ENCODE assay signal across 34 cellular contexts in the genomic region with DNA sequence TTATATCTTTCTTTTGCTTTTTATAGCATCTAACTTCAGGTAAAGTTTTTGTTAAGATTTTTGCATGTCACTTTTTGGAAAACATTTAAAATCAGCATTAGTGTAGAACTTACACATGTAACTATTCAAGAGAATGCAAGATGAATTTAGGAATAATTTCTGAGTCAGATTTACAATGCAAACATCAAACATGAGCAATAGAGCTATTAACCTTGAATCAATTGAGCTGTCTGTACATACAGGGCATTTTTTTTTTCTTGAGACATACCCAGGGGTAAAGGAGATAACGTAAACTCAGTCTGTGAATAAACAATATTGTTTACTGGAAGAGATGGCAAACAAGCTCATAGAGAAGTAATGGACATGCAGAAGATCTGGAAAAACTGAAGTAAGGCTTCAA.
"Had no signal": no experiment of that assay in that cellular context is flagged by ENCODE, and none has a peak within 500 bp of the region (broad histone marks: within the 10 kb centered on the region; RNA-seq: fewer than 3 reads in every experiment).

No MANE protein-coding gene starts in this region.

- H3K27me3 ChIP-seq: MG63 had no signal

- DNase-seq: Karpas-422, Kasumi-1, MG63, MM.1S, MV-4-11, NCI-H1048, NCI-H1092, NCI-H1092 treated with DMSO at 0.1 percent for 48 hours, NCI-H1105, NCI-H1105 treated with DMSO at 0.1 percent for 48 hours, NCI-H1417, NCI-H1417 treated with DMSO at 0.1 percent for 48 hours, NCI-H1436, NCI-H1436 treated with DMSO at 0.1 percent for 48 hours, NCI-H146, NCI-H1694, NCI-H1694 treated with DMSO at 0.1 percent for 48 hours, NCI-H187, NCI-H187 treated with DMSO at 0.1 percent for 48 hours, NCI-H1930, NCI-H2029, NCI-H2029 treated with DMSO at 0.1 percent for 48 hours, NCI-H2081, NCI-H2081 treated with DMSO at 0.1 percent for 48 hours, NCI-H2107, NCI-H2171, NCI-H2171 treated with DMSO at 0.1 percent for 48 hours, NCI-H2227 treated with DMSO at 0.1 percent for 48 hours, NCI-H226, NCI-H345, NCI-H446, NCI-H446 treated with DMSO at 0.1 percent for 48 hours, NCI-H510A had no signal

- H3K27ac ChIP-seq: KMS-11 had no signal

- H3K36me3 ChIP-seq: MG63 had no signal

- H3K4me3 ChIP-seq: MG63 had no signal

- H3K9me3 ChIP-seq: MG63 had no signal

- H3K9ac ChIP-seq: KMS-11 had no signal

- H3K4me2 ChIP-seq: KMS-11 had no signal
